16 cellular contexts compared by ENCODE assay signal in genomic region chrX:115112411-115112810, GRCh38.
DNase-seq lines count a peak whose midpoint lies in the region; ATAC-seq and TF ChIP-seq lines count a peak whose summit lies in the region.
"Had no signal": no experiment of that assay in that cellular context is flagged by ENCODE, and none has a peak within 500 bp of the region (broad histone marks: within the 10 kb centered on the region; RNA-seq: fewer than 3 reads in every experiment).

No MANE protein-coding gene starts in this region.

- H3K79me1 ChIP-seq in IMR-90 (ENCODE audit: low read depth in 1 of 2, low read length in 2 of 2), result no peaks in the 10 kb centered on the region
- no peaks in the 10 kb centered on the region for H3K79me1 ChIP-seq in trophoblast cell (ENCODE audit: low read length)

- no peak; the same call in 1 of the 2 replicates for ATAC-seq in IMR-90 (ENCODE audit: low read depth)
- ATAC-seq: A549 had no signal

- H3K9me3 ChIP-seq in IMR-90 (ENCODE audit: control insufficient read depth, insufficient read depth, low read length), result no peaks in the 10 kb centered on the region
- H3K9me3 ChIP-seq in trophoblast cell (ENCODE audit: insufficient read depth, low read depth, low read length), result no peaks in the 10 kb centered on the region
- H3K9me3 ChIP-seq: A549, BLaER1, HAP-1 had no signal

- H3K27ac ChIP-seq in IMR-90 (ENCODE audit: insufficient read depth, low read length) (no peak overlapping the region), trophoblast cell (ENCODE audit: low read depth, low read length) (no peak overlapping the region)
- H3K27ac ChIP-seq: 22Rv1, A549, BLaER1 had no signal

- no peak overlapping the region for H2AFZ ChIP-seq in IMR-90 (replicated peaks; ENCODE audit: low read length, poor library complexity)
- H2AFZ ChIP-seq in trophoblast cell (ENCODE audit: insufficient read depth, low read length, poor library complexity), result no peak overlapping the region

- H3K4me3 ChIP-seq in AG10803 (ENCODE audit: low read length) (no peak overlapping the region), IMR-90 (ENCODE audit: insufficient read depth, low read depth, low read length) (no peak overlapping the region), trophoblast cell (ENCODE audit: low read depth, low read length) (no peak overlapping the region)
- H3K4me3 ChIP-seq: A549, BLaER1, HAP-1 had no signal

- DNase-seq in AG10803 (ENCODE audit: low read depth) (peak; percentile 59), IMR-90 (peak; percentile 8), fibroblast of gingiva (ENCODE audit: low read depth) (peak; percentile 7), iris pigment epithelial cell (ENCODE audit: low read depth) (peak; percentile 24), trophoblast cell (no peak), NCI-H526 treated with DMSO at 0.1 percent for 48 hours (lab: John Stamatoyannopoulos, UW) (no peak), NCI-H510A (lab: John Stamatoyannopoulos, UW) (no peak)
- DNase-seq: CD4-positive, alpha-beta memory T cell; DMS153; DMS79; GF-D8; KBM-7 had no signal

- dilution Hi-C loops in IMR-90 (cut with HindIII; ENCODE audit: low sequenced_read_pairs, unreplicated experiment), result no loop called here

- no peak overlapping the region for H3K56ac ChIP-seq in IMR-90 (ENCODE audit: extremely low read depth, insufficient read depth, low read length)

- H4K12ac ChIP-seq in trophoblast cell (ENCODE audit: low read depth, low read length), result no peak overlapping the region

- no peak overlapping the region for H4K91ac ChIP-seq in IMR-90 (ENCODE audit: insufficient read depth, low read depth, low read length)
- H4K91ac ChIP-seq in trophoblast cell (ENCODE audit: low read depth, low read length), result no peak overlapping the region

- H2BK20ac ChIP-seq in IMR-90 (ENCODE audit: low read depth, low read length), result no peak overlapping the region

- H3K18ac ChIP-seq in IMR-90 (ENCODE audit: low read depth, low read length) (no peak overlapping the region), trophoblast cell (ENCODE audit: low read length) (no peak overlapping the region)

- H2BK120ac ChIP-seq in IMR-90 (ENCODE audit: low read depth, low read length) (no peak overlapping the region), trophoblast cell (ENCODE audit: insufficient read depth, low read length, poor library complexity) (no peak overlapping the region)

- H2BK15ac ChIP-seq in IMR-90 (ENCODE audit: low read depth, low read length), result no peak overlapping the region

- H3K23ac ChIP-seq in IMR-90 (ENCODE audit: low read depth, low read length) (no peak overlapping the region), trophoblast cell (ENCODE audit: low read length) (no peak overlapping the region)

- H4K20me1 ChIP-seq in IMR-90 (ENCODE audit: insufficient read depth, low read length), result no peaks in the 10 kb centered on the region
- H4K20me1 ChIP-seq: BLaER1 had no signal

- H2AK5ac ChIP-seq in IMR-90 (ENCODE audit: low read depth, low read length) (no peak overlapping the region), trophoblast cell (ENCODE audit: low read length) (no peak overlapping the region)

- no peaks in the 10 kb centered on the region for H3K9me1 ChIP-seq in IMR-90 (ENCODE audit: insufficient read depth, low read length)

- in situ Hi-C loops in IMR-90 (cut with MboI; ENCODE audit: low sequenced_read_pairs), result no loop called here

- H3K79me2 ChIP-seq in trophoblast cell (ENCODE audit: control insufficient read depth, insufficient read depth, low read length, poor library complexity), result no peaks in the 10 kb centered on the region

- H3K9ac ChIP-seq in IMR-90 (ENCODE audit: low read depth, low read length) (no peak overlapping the region), trophoblast cell (ENCODE audit: low read length) (no peak overlapping the region)
- H3K9ac ChIP-seq: BLaER1 had no signal

- H3K36me3 ChIP-seq in IMR-90 (ENCODE audit: control insufficient read depth, insufficient read depth, low read length) (no peaks in the 10 kb centered on the region), trophoblast cell (ENCODE audit: control insufficient read depth in 1 of 2, insufficient read depth in 2 of 2, low read length in 2 of 2) (no peaks in the 10 kb centered on the region)
- H3K36me3 ChIP-seq: BLaER1 had no signal

- H2BK5ac ChIP-seq in IMR-90 (ENCODE audit: low read depth, low read length, poor library complexity, severe bottlenecking) (no peak overlapping the region), trophoblast cell (ENCODE audit: low read depth, low read length, poor library complexity) (no peak overlapping the region)

- no peaks in the 10 kb centered on the region for H3K4me1 ChIP-seq in IMR-90 (ENCODE audit: control insufficient read depth, insufficient read depth, low read length)
- H3K4me1 ChIP-seq in trophoblast cell (ENCODE audit: control insufficient read depth in 1 of 2, insufficient read depth in 2 of 2, low read length in 2 of 2), result no peaks in the 10 kb centered on the region
- H3K4me1 ChIP-seq: A549, BLaER1, HAP-1 had no signal

- H4K5ac ChIP-seq in IMR-90 (ENCODE audit: low read depth, low read length), result no peak overlapping the region

- BruUV-seq in IMR-90 (replicated peaks; lab: Mats Ljungman, UMichigan), result no TSS peak

- H2BK12ac ChIP-seq in trophoblast cell (ENCODE audit: low read length), result no peak overlapping the region

- H3K14ac ChIP-seq in IMR-90 (replicated peaks; ENCODE audit: low read depth, low read length) (no peak overlapping the region), trophoblast cell (ENCODE audit: low read length) (no peak overlapping the region)

- POLR2A ChIA-PET in IMR-90 (lab: Charles Lee; ENCODE audit: unreplicated experiment), result no interaction called here

- H4K8ac ChIP-seq in IMR-90 (ENCODE audit: low read depth in 2 of 2, low read length in 2 of 2) (no peak overlapping the region), trophoblast cell (ENCODE audit: low read depth, low read length) (no peak overlapping the region)

- TF ChIP-seq CTCF in AG10803 (conservative IDR thresholded peaks at IDR 0.05; ENCODE audit: low read length), result no peak
- TF ChIP-seq CTCF in IMR-90 (conservative IDR thresholded peaks at IDR 0.05; ENCODE audit: low read depth, low read length), result no peak

- H3K27me3 ChIP-seq in IMR-90 (ENCODE audit: control insufficient read depth, insufficient read depth, low read length) (no peaks in the 10 kb centered on the region), trophoblast cell (ENCODE audit: insufficient read depth, low read length) (no peaks in the 10 kb centered on the region)

- no peak overlapping the region for H3K4ac ChIP-seq in IMR-90 (ENCODE audit: low read depth, low read length)
- H3K4ac ChIP-seq in trophoblast cell (ENCODE audit: low read depth, low read length), result no peak overlapping the region

- no peak overlapping the region for H3K4me2 ChIP-seq in IMR-90 (ENCODE audit: low read depth, low read length)
- no peak overlapping the region for H3K4me2 ChIP-seq in trophoblast cell (ENCODE audit: low read length)
- H3K4me2 ChIP-seq: A549, BLaER1 had no signal

- CTCF ChIA-PET in IMR-90 (lab: Yijun Ruan, JAX), result no interaction called here

- intact Hi-C loops in IMR-90 (cut with micrococcal nuclease), result no loop called here

- no peak for TF ChIP-seq POLR2A in IMR-90 (IDR thresholded peaks at IDR 0.05; ENCODE audit: low read depth, low read length)

- no peak overlapping the region for H2AK9ac ChIP-seq in IMR-90 (replicated peaks; ENCODE audit: low read depth, low read length, poor library complexity)

- TF ChIP-seq RAD21 in IMR-90 (IDR thresholded peaks at IDR 0.05; ENCODE audit: low read length), result no peak

TF ChIP-seq in IMR-90, 13 proteins besides CTCF, POLR2A, EP300 and RAD21:
- TF ChIP-seq BHLHE40 (IDR thresholded peaks at IDR 0.05; ENCODE audit: low read depth, low read length) (no peak), NFE2L2 (IDR thresholded peaks at IDR 0.05; ENCODE audit: low read depth, low read length) (no peak), RCOR1 (IDR thresholded peaks at IDR 0.05; ENCODE audit: insufficient replicate concordance, low read length) (no peak), MAZ (IDR thresholded peaks at IDR 0.05; ENCODE audit: borderline replicate concordance, low read depth, low read length) (no peak), ELK1 (IDR thresholded peaks at IDR 0.05; ENCODE audit: borderline replicate concordance, low read depth, low read length) (no peak), CHD1 (IDR thresholded peaks at IDR 0.05; ENCODE audit: low read depth, low read length) (no peak), USF2 (IDR thresholded peaks at IDR 0.05; ENCODE audit: low read depth, low read length) (no peak), MAFK (IDR thresholded peaks at IDR 0.05; ENCODE audit: low read depth, low read length) (no peak), CEBPB (IDR thresholded peaks at IDR 0.05; ENCODE audit: low read depth, low read length) (no peak), FOS (IDR thresholded peaks at IDR 0.05; ENCODE audit: low read depth, low read length) (no peak), SMC3 (IDR thresholded peaks at IDR 0.05; ENCODE audit: low read depth, low read length) (no peak), MXI1 (IDR thresholded peaks at IDR 0.05; ENCODE audit: borderline replicate concordance, low read depth, low read length) (no peak), RFX5 (IDR thresholded peaks at IDR 0.05; ENCODE audit: low read depth, low read length) (no peak)

Comparison
In these comparisons a context has a peak if more than half of its experiments do, and no peak if none do; other contexts are left out.
1. DNase-seq: peak in AG10803 (single experiment), IMR-90 (single experiment), fibroblast of gingiva (single experiment) and iris pigment epithelial cell (single experiment); none in trophoblast cell (0 of 2), NCI-H526 treated with DMSO at 0.1 percent for 48 hours (single experiment) and NCI-H510A (single experiment).